ENCODE assay signal across 8 cellular contexts in genomic region chr7:56033671-56034432, GRCh38. TPM values are rescaled to one million over a fixed set of nuclear protein-coding genes. Genes with fewer than 3 reads are reported as not detected.
DNase-seq lines count a peak whose midpoint lies in the region; ATAC-seq, FAIRE-seq and TF ChIP-seq lines count a peak whose summit lies in the region.

No MANE protein-coding gene starts in this region.

- TSS peak; percentile 43 for BruUV-seq in endothelial cell of umbilical vein (replicated peaks; lab: Mats Ljungman, UMichigan)

- no peaks in the 10 kb centered on the region for H3K79me2 ChIP-seq in endothelial cell of umbilical vein (ENCODE audit: control insufficient read depth, insufficient read depth, low read length)

- H3K9me3 ChIP-seq in endothelial cell of umbilical vein (replicated peaks; ENCODE audit: control insufficient read depth, insufficient read depth, low read length): no peaks in the 10 kb centered on the region
- no peaks in the 10 kb centered on the region for H3K9me3 ChIP-seq in mucosa of descending colon

- TF ChIP-seq CTCF in endothelial cell of umbilical vein (IDR thresholded peaks at IDR 0.05; ENCODE audit: extremely low read depth in 1 of 2, insufficient read depth in 1 of 2, low read depth in 1 of 2, low read length in 2 of 2) (peak in 1 of 2 donors; percentile 49), mucosa of descending colon (IDR thresholded peaks at IDR 0.05) (no peak)

- H3K36me3 ChIP-seq in endothelial cell of umbilical vein (ENCODE audit: control insufficient read depth in 2 of 2, extremely low read depth in 1 of 2, insufficient read depth in 2 of 2, low read length in 2 of 2) (peaks cover 0 to 3% of the 10 kb centered on the region in 2 experiments), mucosa of descending colon (ENCODE audit: low read depth) (no peaks in the 10 kb centered on the region)

- dilution Hi-C loops in endothelial cell of umbilical vein (cut with MboI; ENCODE audit: extremely low pct_ligation_motif_present, low sequenced_read_pairs): no loop called here

- intact Hi-C loops in endothelial cell of umbilical vein (cut with micrococcal nuclease) (loop anchor here (1.0 kb wide), 3 partner anchors 12 to 30 kb away; partner anchors contain the start of genes CCT6A, PSPH and SUMF2), mucosa of descending colon (cut with DNase I, micrococcal nuclease) (no loop called here)

- H3K9me1 ChIP-seq in endothelial cell of umbilical vein (replicated peaks; ENCODE audit: control insufficient read depth, extremely low read depth, insufficient read depth, low read length): no peaks in the 10 kb centered on the region

- TF ChIP-seq POLR2A in endothelial cell of umbilical vein (IDR thresholded peaks at IDR 0.05; ENCODE audit: low read depth, low read length): peak; percentile 38

- no peaks in the 10 kb centered on the region for H4K20me1 ChIP-seq in endothelial cell of umbilical vein (replicated peaks; ENCODE audit: control insufficient read depth, extremely low read depth, insufficient read depth, low read length)

- peak; percentile 87 for FAIRE-seq in endothelial cell of umbilical vein (lab: Jason Lieb, UNC)

- H3K27ac ChIP-seq in endothelial cell of umbilical vein (ENCODE audit: insufficient read depth, low read depth, low read length): no peak overlapping the region

- DNase-seq in COLO829 (ENCODE audit: low spot score): peak; percentile 65
- DNase-seq in NOMO-1 (lab: John Stamatoyannopoulos, UW; ENCODE audit: unreplicated experiment in 2 of 2): peak; percentile 65 to 86
- peak; percentile 22 to 44 for DNase-seq in activated CD8-positive, alpha-beta memory T cell treated with anti-CD3 and anti-CD28 coated beads for 4 hours (ENCODE audit: low read depth in 2 of 2)
- DNase-seq in endothelial cell of umbilical vein (ENCODE audit: low read depth, low spot score): peak; percentile 83
- peak; percentile 70 to 81 (median 75) for DNase-seq in mucosa of descending colon
- peak; percentile 29 to 43 for DNase-seq in stimulated activated CD8-positive, alpha-beta memory T cell treated with anti-CD3 and anti-CD28 coated beads, Interleukin-4, amount 100 ng/mL, for 4 hours (ENCODE audit: low read depth in 2 of 2, low spot score in 1 of 2)

- CTCF ChIA-PET in endothelial cell of umbilical vein (lab: Charles Lee): interaction anchor here (0.7 to 2.3 kb wide), 12 partner anchors 9 to 59 kb away, joined by 3 to 14 read pairs (median 5); partner anchors contain the start of genes CCT6A, PHKG1 and PSPH

- peak overlapping the region; percentile 43 for H3K9ac ChIP-seq in endothelial cell of umbilical vein (replicated peaks; ENCODE audit: extremely low read depth, insufficient read depth, low read length)

- ATAC-seq in GM19452 (IDR thresholded peaks at IDR 0.05; ENCODE audit: unreplicated experiment) (peak; percentile 97), HG03565 (IDR thresholded peaks at IDR 0.05; ENCODE audit: unreplicated experiment) (peak; percentile 98), mucosa of descending colon (peak; percentile 88)

- H3K27me3 ChIP-seq in endothelial cell of umbilical vein (ENCODE audit: control insufficient read depth in 2 of 2, insufficient read depth in 2 of 2, low read length in 2 of 2): no peaks in the 10 kb centered on the region

- H3K4me3 ChIP-seq in endothelial cell of umbilical vein (replicated peaks in 1 of 3; ENCODE audit: insufficient read depth in 1 of 3, low read depth in 1 of 3, low read length in 3 of 3) (peak overlapping the region; percentile 61 to 88 (median 76)), mucosa of descending colon (peak overlapping the region; percentile 40)

- POLR2A ChIA-PET in endothelial cell of umbilical vein (lab: Charles Lee): interaction anchor here (2.5 kb wide), 1 partner anchor 17 kb away, joined by 13 read pairs; the partner anchor contains the start of genes CCT6A and PSPH

- peak overlapping the region; percentile 89 for H3K4me2 ChIP-seq in endothelial cell of umbilical vein (ENCODE audit: insufficient read depth, low read length)

- H3K4me1 ChIP-seq in endothelial cell of umbilical vein (ENCODE audit: control insufficient read depth, extremely low read depth, insufficient read depth, low read length): peaks cover 5% of the 10 kb centered on the region
- peaks cover 4% of the 10 kb centered on the region for H3K4me1 ChIP-seq in mucosa of descending colon (ENCODE audit: low read depth)

- peak overlapping the region; percentile 76 for H2AFZ ChIP-seq in endothelial cell of umbilical vein (ENCODE audit: low read depth, low read length)

TF ChIP-seq in endothelial cell of umbilical vein, 7 proteins besides CTCF, POLR2A, EP300 and RAD21:
- TF ChIP-seq GATA2 (IDR thresholded peaks at IDR 0.05; ENCODE audit: insufficient read depth, insufficient read length, low read depth, low read length): peak; percentile 73
- no peak for TF ChIP-seq FOS (IDR thresholded peaks at IDR 0.05; ENCODE audit: borderline replicate concordance, insufficient read depth, low read length)

RNA-seq across cellular contexts. Expression of gene PSPH, which starts 17.4 kb away (rescaled TPM):
- total RNA-seq in endothelial cell of umbilical vein (20.3 and 24.2 TPM in 2 replicates), mucosa of descending colon (10 to 100 TPM in 2 of 3 donors, 1 to 10 TPM in 1; 8.0 to 12.0 (median 11.4) TPM)
- 10.3 and 11.8 TPM in 2 replicates for polyA plus RNA-seq in endothelial cell of umbilical vein
- 27.5 and 28.8 TPM in 2 replicates for polyA plus RNA-seq in endothelial cell of umbilical vein (2011; cell fraction: cytosol; rRNA removed)
- 13.0 and 15.2 TPM in 2 replicates for polyA plus RNA-seq in endothelial cell of umbilical vein (2011; cell fraction: nucleus; rRNA removed)
- polyA plus RNA-seq in endothelial cell of umbilical vein (2012): 14.5 and 16.5 TPM in 2 replicates
- polyA minus RNA-seq in endothelial cell of umbilical vein: 18.8 and 32.3 TPM in 2 replicates
- 40.7 TPM for polyA minus RNA-seq in endothelial cell of umbilical vein (2011; cell fraction: cytosol; rRNA and poly(A)+ RNA removed)
- polyA minus RNA-seq in endothelial cell of umbilical vein (2011; cell fraction: nucleus; rRNA and poly(A)+ RNA removed): 9.5 and 12.7 TPM in 2 replicates

RNA-seq across cellular contexts. Expression of gene CCT6A, which starts 17.7 kb away (rescaled TPM):
- 210 and 221 TPM in 2 replicates for total RNA-seq in endothelial cell of umbilical vein
- polyA plus RNA-seq in endothelial cell of umbilical vein: 119 and 152 TPM in 2 replicates
- 216 and 226 TPM in 2 replicates for polyA plus RNA-seq in endothelial cell of umbilical vein (2011; cell fraction: cytosol; rRNA removed)
- 167 and 257 TPM in 2 replicates for polyA plus RNA-seq in endothelial cell of umbilical vein (2011; cell fraction: nucleus; rRNA removed)
- 181 and 289 TPM in 2 replicates for polyA plus RNA-seq in endothelial cell of umbilical vein (2012)
- polyA minus RNA-seq in endothelial cell of umbilical vein: 149 and 154 TPM in 2 replicates
- 143 TPM for polyA minus RNA-seq in endothelial cell of umbilical vein (2011; cell fraction: cytosol; rRNA and poly(A)+ RNA removed)
- polyA minus RNA-seq in endothelial cell of umbilical vein (2011; cell fraction: nucleus; rRNA and poly(A)+ RNA removed): 80.0 and 93.9 TPM in 2 replicates
- total RNA-seq in mucosa of descending colon: 10 to 100 TPM; 62.7 to 92.1 (median 83.4) TPM

RNA-seq across cellular contexts. Expression of gene SUMF2, which starts 30.2 kb away (rescaled TPM):
- 107 and 110 TPM in 2 replicates for total RNA-seq in endothelial cell of umbilical vein
- 91.3 and 92.4 TPM in 2 replicates for polyA plus RNA-seq in endothelial cell of umbilical vein
- 102 and 119 TPM in 2 replicates for polyA plus RNA-seq in endothelial cell of umbilical vein (2011; cell fraction: cytosol; rRNA removed)
- 169 and 183 TPM in 2 replicates for polyA plus RNA-seq in endothelial cell of umbilical vein (2011; cell fraction: nucleus; rRNA removed)
- 88.0 and 88.7 TPM in 2 replicates for polyA plus RNA-seq in endothelial cell of umbilical vein (2012)
- polyA minus RNA-seq in endothelial cell of umbilical vein: 93.6 and 96.9 TPM in 2 replicates
- polyA minus RNA-seq in endothelial cell of umbilical vein (2011; cell fraction: cytosol; rRNA and poly(A)+ RNA removed): 42.5 TPM
- polyA minus RNA-seq in endothelial cell of umbilical vein (2011; cell fraction: nucleus; rRNA and poly(A)+ RNA removed): 46.1 and 56.9 TPM in 2 replicates
- total RNA-seq in mucosa of descending colon: 100 to 1,000 TPM in 2 of 3 donors, 10 to 100 TPM in 1; 91.6 to 122 (median 101) TPM

RNA-seq across cellular contexts. Expression of gene PHKG1, which starts 58.9 kb away (rescaled TPM):
- total RNA-seq in endothelial cell of umbilical vein (0.72 and 1.00 TPM in 2 replicates), mucosa of descending colon (10 to 100 TPM in 1 of 3 donors, 1 to 10 TPM in 1, under 1 TPM in 1; 0.58 to 11.6 (median 2.0) TPM)
- polyA plus RNA-seq in endothelial cell of umbilical vein: 0.32 and 0.78 TPM in 2 replicates
- 0.10 and 0.21 TPM in 2 replicates for polyA plus RNA-seq in endothelial cell of umbilical vein (2011; cell fraction: cytosol; rRNA removed)
- polyA plus RNA-seq in endothelial cell of umbilical vein (2011; cell fraction: nucleus; rRNA removed): 3.1 and 3.2 TPM in 2 replicates
- polyA plus RNA-seq in endothelial cell of umbilical vein (2012): 0.56 and 1.1 TPM in 2 replicates
- 0.93 TPM in 1 of 2 replicates, not detected in the other for polyA minus RNA-seq in endothelial cell of umbilical vein
- not detected for polyA minus RNA-seq in endothelial cell of umbilical vein (2011; cell fraction: cytosol; rRNA and poly(A)+ RNA removed)
- polyA minus RNA-seq in endothelial cell of umbilical vein (2011; cell fraction: nucleus; rRNA and poly(A)+ RNA removed): 1.2 and 2.5 TPM in 2 replicates

Comparison
In these comparisons a context has a peak if more than half of its experiments do, and no peak if none do; other contexts are left out.
1. DNase-seq: peak in every context shown above with its lines; median percentile 83 in endothelial cell of umbilical vein; 76 in NOMO-1; 75 in mucosa of descending colon; 65 in COLO829; 36 in stimulated activated CD8-positive, alpha-beta memory T cell treated with anti-CD3 and anti-CD28 coated beads, Interleukin-4, amount 100 ng/mL, for 4 hours; 33 in activated CD8-positive, alpha-beta memory T cell treated with anti-CD3 and anti-CD28 coated beads for 4 hours.